Comparison of ENCODE assay signal across 13 cellular contexts in genomic region chr3:64340636-64341240, GRCh38.
A peak's percentile ranks its signal among the peaks of the same experiment; 100 is the strongest.
DNase-seq lines count a peak whose midpoint lies in the region; ATAC-seq and TF ChIP-seq lines count a peak whose summit lies in the region.
"Had no signal": no experiment of that assay in that cellular context is flagged by ENCODE, and none has a peak within 500 bp of the region (broad histone marks: within the 10 kb centered on the region; RNA-seq: fewer than 3 reads in every experiment).

No MANE protein-coding gene starts in this region.

- peaks cover 25% of the 10 kb centered on the region for H3K4me1 Mint-ChIP-seq in Caco-2 (ENCODE audit: low read depth, unreplicated experiment)
- no peaks in the 10 kb centered on the region for H3K4me1 Mint-ChIP-seq in activated CD8-positive, alpha-beta T cell treated with anti-CD3 and anti-CD28 coated beads, Interleukin-2, amount 10 ng/mL, durations not matched to agents 7 days and 5 days (ENCODE audit: low read depth)
- H3K4me1 Mint-ChIP-seq in activated CD4-positive, alpha-beta memory T cell treated with anti-CD3 and anti-CD28 coated beads, Interleukin-2, amount 10 ng/mL, durations not matched to agents 7 days and 5 days, result no peaks in the 10 kb centered on the region

- no peaks in the 10 kb centered on the region for H4K20me1 ChIP-seq in IMR-90 (ENCODE audit: insufficient read depth, low read length)

- H3K14ac ChIP-seq in IMR-90 (replicated peaks; ENCODE audit: low read depth, low read length), result peak overlapping the region; percentile 77

- TF ChIP-seq POLR2A in IMR-90 (IDR thresholded peaks at IDR 0.05; ENCODE audit: low read depth, low read length) (no peak), transverse colon (IDR thresholded peaks at IDR 0.05) (no peak)

- peak overlapping the region; percentile 69 for H3K56ac ChIP-seq in IMR-90 (ENCODE audit: extremely low read depth, insufficient read depth, low read length)

- H2AK5ac ChIP-seq in IMR-90 (ENCODE audit: low read depth, low read length), result peak overlapping the region; percentile 9; the same call in 1 of the 2 replicates

- TF ChIP-seq EP300 in transverse colon (IDR thresholded peaks at IDR 0.05; ENCODE audit: low read depth), result no peak

- H3K9me1 ChIP-seq in IMR-90 (ENCODE audit: insufficient read depth, low read length), result peaks cover 23% of the 10 kb centered on the region

- H3K9ac ChIP-seq in IMR-90 (ENCODE audit: low read depth, low read length), result peak overlapping the region; percentile 41
- no peak overlapping the region for H3K9ac ChIP-seq in colonic mucosa (ENCODE audit: low read depth in 2 of 2, low read length in 2 of 2)

- H3K27me3 ChIP-seq in IMR-90 (ENCODE audit: control insufficient read depth, insufficient read depth, low read length), result no peaks in the 10 kb centered on the region
- no peaks in the 10 kb centered on the region for H3K27me3 ChIP-seq in colonic mucosa
- no peaks in the 10 kb centered on the region for H3K27me3 ChIP-seq in transverse colon
- H3K27me3 ChIP-seq in Caco-2 (replicated peaks; ENCODE audit: control insufficient read depth, insufficient read depth, low read length), result no peaks in the 10 kb centered on the region
- H3K27me3 ChIP-seq: upper lobe of left lung had no signal

- no peaks in the 10 kb centered on the region for H3K36me3 Mint-ChIP-seq in Caco-2 (ENCODE audit: insufficient read depth, unreplicated experiment)
- H3K36me3 Mint-ChIP-seq in activated CD8-positive, alpha-beta T cell treated with anti-CD3 and anti-CD28 coated beads, Interleukin-2, amount 10 ng/mL, durations not matched to agents 7 days and 5 days (ENCODE audit: low read depth), result no peaks in the 10 kb centered on the region
- no peaks in the 10 kb centered on the region for H3K36me3 Mint-ChIP-seq in activated CD4-positive, alpha-beta memory T cell treated with anti-CD3 and anti-CD28 coated beads, Interleukin-2, amount 10 ng/mL, durations not matched to agents 7 days and 5 days (ENCODE audit: low read depth)

- WGBS in IMR-90 (ENCODE audit: extremely low coverage in 2 of 2, insufficient read length in 1 of 2), 2 experiments, result no CpG with 5 or more reads among the region's 15 CpGs
- WGBS in mesodermal cell (ENCODE audit: insufficient coverage in 2 of 2), 2 experiments, result 64 to 72% methylated on average over 7 to 8 of the region's 15 CpGs
- WGBS in transverse colon (ENCODE audit: low coverage in 1 of 2), 2 donors, result 71 to 73% methylated on average over 15 of the region's 15 CpGs

- H2BK120ac ChIP-seq in IMR-90 (ENCODE audit: low read depth, low read length), result peak overlapping the region; percentile 92

- H3K4me2 ChIP-seq in IMR-90 (ENCODE audit: low read depth, low read length), result peak overlapping the region; percentile 96

- peak overlapping the region; percentile 73 for H2BK20ac ChIP-seq in IMR-90 (ENCODE audit: low read depth, low read length)

- in situ Hi-C loops in IMR-90 (cut with MboI; ENCODE audit: low sequenced_read_pairs) (no loop called here), transverse colon (cut with MboI; ENCODE audit: low pct_ligation_motif_present in 1 of 4, low pct_unique_long_range_greater_than_20kb in 1 of 4, low sequenced_read_pairs in 3 of 4) (no loop called here)

- H3K23ac ChIP-seq in IMR-90 (ENCODE audit: low read depth, low read length), result peak overlapping the region; percentile 77

- CTCF ChIA-PET in IMR-90 (lab: Yijun Ruan, JAX) (interaction anchor here (1.2 kb wide), 1 partner anchor 10 kb away, joined by 3 read pairs; no protein-coding TSS in a partner anchor), Caco-2 (lab: Charles Lee) (no interaction called here)
- CTCF ChIA-PET in activated CD8-positive, alpha-beta T cell treated with anti-CD3 and anti-CD28 coated beads, Interleukin-2, amount 10 ng/mL, durations not matched to agents 7 days and 5 days (lab: Charles Lee), result no interaction called here
- CTCF ChIA-PET in activated CD4-positive, alpha-beta memory T cell treated with anti-CD3 and anti-CD28 coated beads, Interleukin-2, amount 10 ng/mL, durations not matched to agents 7 days and 5 days (lab: Charles Lee), result no interaction called here

- dilution Hi-C loops in IMR-90 (cut with HindIII; ENCODE audit: low sequenced_read_pairs, unreplicated experiment), result no loop called here

- H3K4me1 ChIP-seq in IMR-90 (ENCODE audit: control insufficient read depth, insufficient read depth, low read length) (peaks cover 33% of the 10 kb centered on the region), colonic mucosa (no peaks in the 10 kb centered on the region), mesodermal cell (ENCODE audit: control insufficient read depth, insufficient read depth, low read length, poor library complexity, severe bottlenecking) (peaks cover 58% of the 10 kb centered on the region), transverse colon (peaks cover 4 to 28% (median 10%) of the 10 kb centered on the region in 4 donors), Caco-2 (peaks cover 34% of the 10 kb centered on the region)
- H3K4me1 ChIP-seq: psoas muscle had no signal

- H2BK5ac ChIP-seq in IMR-90 (ENCODE audit: low read depth, low read length, poor library complexity, severe bottlenecking), result peak overlapping the region; percentile 98

- H3K27ac ChIP-seq in IMR-90 (ENCODE audit: insufficient read depth, low read length) (peak overlapping the region; percentile 93), colonic mucosa (peak overlapping the region; percentile 22), mesodermal cell (ENCODE audit: low read depth, low read length, severe bottlenecking) (peak overlapping the region; percentile 93), transverse colon (peak overlapping the region; percentile 61 to 88 (median 82))
- H3K27ac ChIP-seq: psoas muscle had no signal

- H3K4me3 ChIP-seq in IMR-90 (ENCODE audit: insufficient read depth, low read depth, low read length) (peak overlapping the region; percentile 39; the same call in 1 of the 2 replicates), colonic mucosa (no peak overlapping the region), mesodermal cell (ENCODE audit: extremely low read depth, insufficient read depth, low read length, poor library complexity, severe bottlenecking) (no peak overlapping the region), transverse colon (no peak overlapping the region), Caco-2 (ENCODE audit: low read depth, low read length) (no peak overlapping the region)
- H3K4me3 ChIP-seq: psoas muscle, upper lobe of left lung had no signal

- H3K36me3 ChIP-seq in IMR-90 (ENCODE audit: control insufficient read depth, insufficient read depth, low read length) (no peaks in the 10 kb centered on the region), colonic mucosa (no peaks in the 10 kb centered on the region), mesodermal cell (ENCODE audit: control insufficient read depth, insufficient read depth, low read length) (no peaks in the 10 kb centered on the region), transverse colon (no peaks in the 10 kb centered on the region), Caco-2 (ENCODE audit: control insufficient read depth, insufficient read depth, low read length) (no peaks in the 10 kb centered on the region)
- H3K36me3 ChIP-seq: upper lobe of left lung had no signal

- peak overlapping the region; percentile 81 for H4K5ac ChIP-seq in IMR-90 (ENCODE audit: low read depth, low read length)

- DNase-seq in IMR-90 (peak; percentile 93), colonic mucosa (no peak), transverse colon (no peak), Caco-2 (no peak)
- DNase-seq in activated CD8-positive, alpha-beta T cell treated with anti-CD3 and anti-CD28 coated beads, Interleukin-2, amount 10 ng/mL, durations not matched to agents 7 days and 5 days, result no peak
- DNase-seq in activated CD4-positive, alpha-beta memory T cell treated with anti-CD3 and anti-CD28 coated beads, Interleukin-2, amount 10 ng/mL, durations not matched to agents 7 days and 5 days, result no peak
- DNase-seq: activated CD8-positive, alpha-beta memory T cell treated with anti-CD3 and anti-CD28 coated beads, Interleukin-2, amount 50 U/mL, for 4 hours; DND-41; KBM-7; upper lobe of left lung had no signal

- H3K79me1 ChIP-seq in IMR-90 (ENCODE audit: low read depth in 1 of 2, low read length in 2 of 2), result peaks cover 0 to 34% of the 10 kb centered on the region in 2 experiments; a peak in 2 of 4 replicates

- ATAC-seq in IMR-90 (ENCODE audit: low read depth), result peak; percentile 46
- no peak for ATAC-seq in activated CD8-positive, alpha-beta T cell treated with anti-CD3 and anti-CD28 coated beads, Interleukin-2, amount 10 ng/mL, durations not matched to agents 7 days and 5 days
- ATAC-seq: left lobe of liver, psoas muscle had no signal

- TF ChIP-seq RAD21 in IMR-90 (IDR thresholded peaks at IDR 0.05; ENCODE audit: low read length), result peak; percentile 38

- TF ChIP-seq CTCF in IMR-90 (conservative IDR thresholded peaks at IDR 0.05; ENCODE audit: low read depth, low read length) (no peak), colonic mucosa (IDR thresholded peaks at IDR 0.05) (no peak), transverse colon (IDR thresholded peaks at IDR 0.05) (no peak), Caco-2 (IDR thresholded peaks at IDR 0.05; ENCODE audit: insufficient read depth in 1 of 2, low read depth in 1 of 2, low read length in 1 of 2, severe bottlenecking in 1 of 2, unreplicated experiment in 1 of 2) (no peak)

- peak overlapping the region; percentile 73 to 80 for H4K8ac ChIP-seq in IMR-90 (ENCODE audit: low read depth in 2 of 2, low read length in 2 of 2)

- BruUV-seq in IMR-90 (replicated peaks; lab: Mats Ljungman, UMichigan) (no TSS peak), Caco-2 (replicated peaks; lab: Mats Ljungman, UMichigan) (no TSS peak)

- H3K4me3 Mint-ChIP-seq in Caco-2 (ENCODE audit: unreplicated experiment), result no peak overlapping the region
- no peak overlapping the region for H3K4me3 Mint-ChIP-seq in activated CD8-positive, alpha-beta T cell treated with anti-CD3 and anti-CD28 coated beads, Interleukin-2, amount 10 ng/mL, durations not matched to agents 7 days and 5 days
- H3K4me3 Mint-ChIP-seq in activated CD4-positive, alpha-beta memory T cell treated with anti-CD3 and anti-CD28 coated beads, Interleukin-2, amount 10 ng/mL, durations not matched to agents 7 days and 5 days, result no peak overlapping the region

- H4K91ac ChIP-seq in IMR-90 (ENCODE audit: insufficient read depth, low read depth, low read length), result peak overlapping the region; percentile 87

- peak overlapping the region; percentile 91 for H3K18ac ChIP-seq in IMR-90 (ENCODE audit: low read depth, low read length)

- H3K4ac ChIP-seq in IMR-90 (ENCODE audit: low read depth, low read length), result peak overlapping the region; percentile 93

- H3K9me3 ChIP-seq in IMR-90 (ENCODE audit: control insufficient read depth, insufficient read depth, low read length), result no peaks in the 10 kb centered on the region
- no peaks in the 10 kb centered on the region for H3K9me3 ChIP-seq in colonic mucosa
- peaks cover 4% of the 10 kb centered on the region for H3K9me3 ChIP-seq in mesodermal cell (ENCODE audit: control insufficient read depth, low read length)
- no peaks in the 10 kb centered on the region for H3K9me3 ChIP-seq in transverse colon
- no peaks in the 10 kb centered on the region for H3K9me3 ChIP-seq in Caco-2
- H3K9me3 ChIP-seq: psoas muscle, upper lobe of left lung had no signal

- H2AFZ ChIP-seq in IMR-90 (replicated peaks; ENCODE audit: low read length, poor library complexity), result peak overlapping the region; percentile 59

- no peak overlapping the region for H2AK9ac ChIP-seq in IMR-90 (replicated peaks; ENCODE audit: low read depth, low read length, poor library complexity)

- intact Hi-C loops in IMR-90 (cut with micrococcal nuclease), result loop anchor here (2.0 to 5.0 kb wide), 5 partner anchors 50 to 313 kb away; no protein-coding TSS in a partner anchor
- intact Hi-C loops in colonic mucosa (cut with DNase I), result no loop called here
- intact Hi-C loops in transverse colon (cut with DNase I; ENCODE audit: low total_unique reads), result loop anchor here (10.0 kb wide), 1 partner anchor 76 kb away; no protein-coding TSS in a partner anchor
- intact Hi-C loops in Caco-2 (cut with micrococcal nuclease; ENCODE audit: unreplicated experiment), result no loop called here

- POLR2A ChIA-PET in IMR-90 (lab: Charles Lee; ENCODE audit: unreplicated experiment) (no interaction called here), Caco-2 (lab: Charles Lee) (no interaction called here)
- POLR2A ChIA-PET in activated CD8-positive, alpha-beta T cell treated with anti-CD3 and anti-CD28 coated beads, Interleukin-2, amount 10 ng/mL, durations not matched to agents 7 days and 5 days (lab: Charles Lee), result no interaction called here
- POLR2A ChIA-PET in activated CD4-positive, alpha-beta memory T cell treated with anti-CD3 and anti-CD28 coated beads, Interleukin-2, amount 10 ng/mL, durations not matched to agents 7 days and 5 days (lab: Charles Lee), result no interaction called here

- peak overlapping the region; percentile 92; the same call in 2 of the 3 replicates for H2BK15ac ChIP-seq in IMR-90 (ENCODE audit: low read depth, low read length)

- H3K27me3 Mint-ChIP-seq in Caco-2 (ENCODE audit: insufficient read depth, unreplicated experiment), result no peaks in the 10 kb centered on the region
- H3K27me3 Mint-ChIP-seq in activated CD8-positive, alpha-beta T cell treated with anti-CD3 and anti-CD28 coated beads, Interleukin-2, amount 10 ng/mL, durations not matched to agents 7 days and 5 days (ENCODE audit: low read depth), result peaks cover 2% of the 10 kb centered on the region
- H3K27me3 Mint-ChIP-seq in activated CD4-positive, alpha-beta memory T cell treated with anti-CD3 and anti-CD28 coated beads, Interleukin-2, amount 10 ng/mL, durations not matched to agents 7 days and 5 days, result peaks cover 6% of the 10 kb centered on the region

- peaks cover under 1% of the 10 kb centered on the region for H3K9me3 Mint-ChIP-seq in Caco-2 (ENCODE audit: unreplicated experiment)
- no peaks in the 10 kb centered on the region for H3K9me3 Mint-ChIP-seq in activated CD8-positive, alpha-beta T cell treated with anti-CD3 and anti-CD28 coated beads, Interleukin-2, amount 10 ng/mL, durations not matched to agents 7 days and 5 days (ENCODE audit: insufficient read depth)
- no peaks in the 10 kb centered on the region for H3K9me3 Mint-ChIP-seq in activated CD4-positive, alpha-beta memory T cell treated with anti-CD3 and anti-CD28 coated beads, Interleukin-2, amount 10 ng/mL, durations not matched to agents 7 days and 5 days

- no peak overlapping the region for H3K27ac Mint-ChIP-seq in Caco-2 (ENCODE audit: unreplicated experiment)
- no peak overlapping the region for H3K27ac Mint-ChIP-seq in activated CD8-positive, alpha-beta T cell treated with anti-CD3 and anti-CD28 coated beads, Interleukin-2, amount 10 ng/mL, durations not matched to agents 7 days and 5 days
- no peak overlapping the region for H3K27ac Mint-ChIP-seq in activated CD4-positive, alpha-beta memory T cell treated with anti-CD3 and anti-CD28 coated beads, Interleukin-2, amount 10 ng/mL, durations not matched to agents 7 days and 5 days

Comparison
In these comparisons a context has a peak if more than half of its experiments do, and no peak if none do; other contexts are left out.
1. H3K27ac ChIP-seq: peak in every context shown above with its lines; median percentile 93 in IMR-90; 93 in mesodermal cell; 82 in transverse colon; 22 in colonic mucosa.
2. intact Hi-C loops: an anchor here in IMR-90 (2.0 to 5.0 kb wide) and transverse colon (10.0 kb wide); none called in colonic mucosa and Caco-2.